Comparison of ENCODE assay signal across 2 cellular contexts in genomic region chr20:54474866-54475265, GRCh38.
TF ChIP-seq lines count a peak whose summit lies in the region.

No MANE protein-coding gene starts in this region.

TF ChIP-seq in IMR-90, 13 proteins besides CTCF, POLR2A, EP300 and RAD21:
- TF ChIP-seq RCOR1 (IDR thresholded peaks at IDR 0.05; ENCODE audit: insufficient replicate concordance, low read length) (no peak), CHD1 (IDR thresholded peaks at IDR 0.05; ENCODE audit: low read depth, low read length) (no peak), SMC3 (IDR thresholded peaks at IDR 0.05; ENCODE audit: low read depth, low read length) (no peak), FOS (IDR thresholded peaks at IDR 0.05; ENCODE audit: low read depth, low read length) (no peak), MAZ (IDR thresholded peaks at IDR 0.05; ENCODE audit: borderline replicate concordance, low read depth, low read length) (no peak), USF2 (IDR thresholded peaks at IDR 0.05; ENCODE audit: low read depth, low read length) (no peak), NFE2L2 (IDR thresholded peaks at IDR 0.05; ENCODE audit: low read depth, low read length) (no peak), MXI1 (IDR thresholded peaks at IDR 0.05; ENCODE audit: borderline replicate concordance, low read depth, low read length) (no peak), MAFK (IDR thresholded peaks at IDR 0.05; ENCODE audit: low read depth, low read length) (no peak), BHLHE40 (IDR thresholded peaks at IDR 0.05; ENCODE audit: low read depth, low read length) (no peak), CEBPB (IDR thresholded peaks at IDR 0.05; ENCODE audit: low read depth, low read length) (no peak), RFX5 (IDR thresholded peaks at IDR 0.05; ENCODE audit: low read depth, low read length) (no peak)
- TF ChIP-seq, protein P1, sequence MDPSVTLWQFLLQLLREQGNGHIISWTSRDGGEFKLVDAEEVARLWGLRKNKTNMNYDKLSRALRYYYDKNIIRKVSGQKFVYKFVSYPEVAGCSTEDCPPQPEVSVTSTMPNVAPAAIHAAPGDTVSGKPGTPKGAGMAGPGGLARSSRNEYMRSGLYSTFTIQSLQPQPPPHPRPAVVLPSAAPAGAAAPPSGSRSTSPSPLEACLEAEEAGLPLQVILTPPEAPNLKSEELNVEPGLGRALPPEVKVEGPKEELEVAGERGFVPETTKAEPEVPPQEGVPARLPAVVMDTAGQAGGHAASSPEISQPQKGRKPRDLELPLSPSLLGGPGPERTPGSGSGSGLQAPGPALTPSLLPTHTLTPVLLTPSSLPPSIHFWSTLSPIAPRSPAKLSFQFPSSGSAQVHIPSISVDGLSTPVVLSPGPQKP (IDR thresholded peaks at IDR 0.05; ENCODE audit: borderline replicate concordance, low read depth, low read length), result no peak

TF ChIP-seq in H1, 55 proteins besides CTCF, POLR2A, EP300 and RAD21:
- TF ChIP-seq SIRT6 (IDR thresholded peaks at IDR 0.05; ENCODE audit: low read length), result no peak
- no peak for TF ChIP-seq SP4 (IDR thresholded peaks at IDR 0.05; ENCODE audit: low read length)
- no peak for TF ChIP-seq SP2 (IDR thresholded peaks at IDR 0.05; ENCODE audit: low read length)
- 0 out of 2 replicates have a peak, but pooled peaks have one; percentile 31 for TF ChIP-seq SUZ12 (IDR thresholded peaks at IDR 0.05; ENCODE audit: low read length)
- TF ChIP-seq BACH1 (IDR thresholded peaks at IDR 0.05; ENCODE audit: low read length), result no peak
- peak; percentile 75 for TF ChIP-seq YY1 (IDR thresholded peaks at IDR 0.05; ENCODE audit: low read depth, low read length)
- no peak for TF ChIP-seq POLR2AphosphoS5 (IDR thresholded peaks at IDR 0.05; ENCODE audit: low read depth, low read length)
- TF ChIP-seq HDAC6 (IDR thresholded peaks at IDR 0.05; ENCODE audit: low read depth, low read length), result no peak
- TF ChIP-seq SP1 (IDR thresholded peaks at IDR 0.05; ENCODE audit: low read depth, low read length), result no peak
- no peak for TF ChIP-seq CTBP2 (IDR thresholded peaks at IDR 0.05; ENCODE audit: borderline replicate concordance, insufficient read depth, insufficient read length, low read length)
- no peak for TF ChIP-seq TAF1 (IDR thresholded peaks at IDR 0.05; ENCODE audit: low read depth, low read length)
- TF ChIP-seq JUND (IDR thresholded peaks at IDR 0.05; ENCODE audit: low read length), result no peak
- TF ChIP-seq KDM5A (IDR thresholded peaks at IDR 0.05; ENCODE audit: low read length), result no peak
- TF ChIP-seq SAP30 (IDR thresholded peaks at IDR 0.05; ENCODE audit: insufficient read depth, insufficient replicate concordance, low read length), result no peak
- no peak for TF ChIP-seq EZH2 (IDR thresholded peaks at IDR 0.05; ENCODE audit: low read depth, low read length, severe bottlenecking)
- TF ChIP-seq JUN (IDR thresholded peaks at IDR 0.05; ENCODE audit: low read depth, low read length), result no peak
- no peak for TF ChIP-seq ASH2L (IDR thresholded peaks at IDR 0.05; ENCODE audit: low read length)
- no peak for TF ChIP-seq CEBPB (IDR thresholded peaks at IDR 0.05; ENCODE audit: low read depth, low read length)
- TF ChIP-seq E2F6 (IDR thresholded peaks at IDR 0.05), result peak; percentile 52
- TF ChIP-seq TCF12 (IDR thresholded peaks at IDR 0.05; ENCODE audit: low read depth, low read length), result no peak
TF ChIP-seq in H1: peak in this region for 3.
